ENCODE assay signal across 17 cellular contexts in the genomic region with DNA sequence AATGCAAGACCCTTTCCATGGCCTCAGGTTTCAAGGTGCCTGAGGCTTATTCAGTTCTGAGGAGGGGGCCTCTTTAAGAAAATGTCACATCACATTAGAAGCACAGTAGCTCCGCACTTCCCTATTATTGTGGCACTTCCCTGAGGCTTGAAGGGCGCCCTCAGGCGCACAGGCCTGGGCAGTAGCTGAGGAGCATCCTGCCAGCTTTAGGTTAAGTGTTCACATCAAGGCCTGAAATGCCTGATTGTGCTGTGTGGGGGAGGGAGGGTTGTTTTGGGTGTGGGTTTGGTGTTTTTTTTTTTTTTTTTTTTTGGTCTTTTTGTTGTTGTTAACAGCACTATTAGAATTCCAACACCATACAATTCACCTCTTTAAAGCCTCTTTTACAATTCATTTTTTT.
DNase-seq lines count a peak whose midpoint lies in the region; ATAC-seq, FAIRE-seq and TF ChIP-seq lines count a peak whose summit lies in the region.
"Had no signal": no experiment of that assay in that cellular context is flagged by ENCODE, and none has a peak within 500 bp of the region (broad histone marks: within the 10 kb centered on the region; RNA-seq: fewer than 3 reads in every experiment).

No MANE protein-coding gene starts in this region.

- no peaks in the 10 kb centered on the region; the same call in 1 of the 2 replicates for H3K79me1 ChIP-seq in H1 (ENCODE audit: low read depth, low read length)

- H3K4me3 ChIP-seq in H1 (ENCODE audit: extremely low read depth in 1 of 4, insufficient read depth in 2 of 4, low read depth in 3 of 4, low read length in 4 of 4) (no peak overlapping the region), suprapubic skin (no peak overlapping the region)
- H3K4me3 ChIP-seq: breast epithelium, PC-9 had no signal

- CTCF ChIA-PET in H1 (lab: Charles Lee; ENCODE audit: partially characterized antibody), result interaction anchor here (0.6 to 1.6 kb wide), 9 partner anchors 15 to 168 kb away, joined by 3 to 6 read pairs (median 4); no protein-coding TSS in a partner anchor

- peak; percentile 37 to 54; a peak in 3 of 4 replicates for TF ChIP-seq RAD21 in H1 (IDR thresholded peaks at IDR 0.05 in 1 of 2, conservative IDR thresholded peaks at IDR 0.05 in 1 of 2; ENCODE audit: low read depth in 2 of 2, low read length in 2 of 2)

- FAIRE-seq in H1 (lab: Jason Lieb, UNC), result no peak
- FAIRE-seq: keratinocyte had no signal

- TF ChIP-seq POLR2A in H1 (IDR thresholded peaks at IDR 0.05; ENCODE audit: control extremely low read depth in 1 of 2, low read depth in 2 of 2, low read length in 2 of 2) (no peak), suprapubic skin (IDR thresholded peaks at IDR 0.05) (no peak)

- H2BK15ac ChIP-seq in H1 (ENCODE audit: low read length), result no peak overlapping the region

- POLR2A ChIA-PET in H1 (lab: Charles Lee; ENCODE audit: partially characterized antibody), result interaction anchor here (0.6 to 0.8 kb wide), 2 partner anchors 11 to 178 kb away, joined by 3 read pairs; no protein-coding TSS in a partner anchor

- peaks cover 0 to 6% of the 10 kb centered on the region in 2 experiments; a peak in 1 of 4 replicates for H3K9me3 ChIP-seq in H1 (ENCODE audit: insufficient read depth in 2 of 2, low read depth in 1 of 2, low read length in 1 of 2)
- H3K9me3 ChIP-seq in suprapubic skin, result no peaks in the 10 kb centered on the region
- H3K9me3 ChIP-seq: breast epithelium had no signal

- H2AK5ac ChIP-seq in H1 (ENCODE audit: low read depth, low read length), result no peak overlapping the region

- no peaks in the 10 kb centered on the region for H4K20me1 ChIP-seq in H1 (replicated peaks in 1 of 2; ENCODE audit: control insufficient read depth in 1 of 2, insufficient read depth in 2 of 2, low read length in 2 of 2)

- no peak overlapping the region for H4K5ac ChIP-seq in H1 (ENCODE audit: insufficient read length, low read depth, low read length)

- H3K27me3 ChIP-seq in H1 (replicated peaks in 1 of 4; ENCODE audit: control insufficient read depth in 3 of 4, extremely low read depth in 1 of 4, insufficient read depth in 3 of 4, low read length in 3 of 4), result no peaks in the 10 kb centered on the region
- no peaks in the 10 kb centered on the region for H3K27me3 ChIP-seq in suprapubic skin
- H3K27me3 ChIP-seq: breast epithelium had no signal

- no peak overlapping the region for H2AFZ ChIP-seq in H1 (ENCODE audit: low read length)
- H2AFZ ChIP-seq: PC-9 had no signal

- no peak overlapping the region for H3K56ac ChIP-seq in H1 (replicated peaks; ENCODE audit: insufficient read length, low read depth, low read length)

- H3K9ac ChIP-seq in H1 (replicated peaks in 1 of 4; ENCODE audit: extremely low read depth in 1 of 4, low read depth in 3 of 4, low read length in 3 of 4), result no peak overlapping the region

- H3K18ac ChIP-seq in H1 (ENCODE audit: extremely low read depth, low read length), result no peak overlapping the region

- 73% methylated on average over 3 of the region's 3 CpGs; no CpG with 5 or more reads in 1 of the 2 experiments for WGBS in H1 (ENCODE audit: extremely low coverage in 1 of 2, insufficient coverage in 1 of 2, insufficient read length in 1 of 2, insufficient replicate concordance in 2 of 2, low coverage in 1 of 2, low lambda C conversion rate in 2 of 2, missing lambda C conversion rate in 1 of 2), 2 experiments
- WGBS in suprapubic skin, result 80% methylated on average over 3 of the region's 3 CpGs

- H3K27ac ChIP-seq in H1 (ENCODE audit: low read depth, low read length), result no peak overlapping the region
- H3K27ac ChIP-seq in suprapubic skin, result no peak overlapping the region
- H3K27ac ChIP-seq: breast epithelium, PC-9 had no signal

- H2BK12ac ChIP-seq in H1 (ENCODE audit: low read depth, low read length), result no peak overlapping the region

- no peak overlapping the region for H2BK5ac ChIP-seq in H1 (ENCODE audit: low read depth, low read length)

- H3K4ac ChIP-seq in H1 (replicated peaks; ENCODE audit: insufficient read length, low read depth, low read length), result no peak overlapping the region

- no peak overlapping the region for H2BK120ac ChIP-seq in H1 (replicated peaks; ENCODE audit: low read depth, low read length)

- H2BK20ac ChIP-seq in H1 (ENCODE audit: low read length), result no peak overlapping the region

- H3K4me1 ChIP-seq in H1 (replicated peaks in 1 of 4; ENCODE audit: control insufficient read depth in 3 of 4, insufficient read depth in 4 of 4, low read length in 3 of 4), result peaks cover 2 to 8% (median 5%) of the 10 kb centered on the region in 4 experiments; a peak in 3 of 7 replicates
- peaks cover 7% of the 10 kb centered on the region for H3K4me1 ChIP-seq in suprapubic skin

- H3K79me2 ChIP-seq in H1 (ENCODE audit: control insufficient read depth in 1 of 2, insufficient read depth in 2 of 2, low read length in 2 of 2), result no peaks in the 10 kb centered on the region

- no peak for ATAC-seq in GM18502 (IDR thresholded peaks at IDR 0.05; ENCODE audit: poor library complexity, unreplicated experiment)
- no peak for ATAC-seq in GM19467 (IDR thresholded peaks at IDR 0.05; ENCODE audit: unreplicated experiment)
- ATAC-seq: effector memory CD8-positive, alpha-beta T cell; right cardiac atrium; T-helper 17 cell had no signal

- H3K23me2 ChIP-seq in H1 (ENCODE audit: low read depth, low read length), result no peaks in the 10 kb centered on the region

- no peak overlapping the region for H4K91ac ChIP-seq in H1 (replicated peaks; ENCODE audit: insufficient read length, low read length)

- H4K8ac ChIP-seq in H1 (ENCODE audit: extremely low read depth, insufficient read depth, low read length), result no peak overlapping the region

- no peak overlapping the region for H3K23ac ChIP-seq in H1 (ENCODE audit: insufficient read length)

- peak; percentile 18 for DNase-seq in COR-L47 (lab: John Stamatoyannopoulos, UW)
- DNase-seq in GM20000 (ENCODE audit: low spot score), result no peak
- DNase-seq in NCI-H345 treated with DMSO at 0.1 percent for 48 hours (lab: John Stamatoyannopoulos, UW; ENCODE audit: unreplicated experiment), result peak; percentile 24
- DNase-seq in H1 (ENCODE audit: low read depth in 1 of 2, low spot score in 2 of 2), result no peak
- DNase-seq in suprapubic skin (ENCODE audit: low spot score in 2 of 2), result no peak
- DNase-seq in COLO829 (ENCODE audit: low spot score), result no peak
- DNase-seq: activated CD4-positive, alpha-beta memory T cell treated with anti-CD3 and anti-CD28 coated beads for 36 hours; activated gamma-delta T cell treated with Interleukin-2 at 50 U/mL for 16 hours; effector memory CD8-positive, alpha-beta T cell; foreskin melanocyte; PC-9; right cardiac atrium; T-helper 17 cell had no signal

- no peak overlapping the region for H3K4me2 ChIP-seq in H1 (ENCODE audit: insufficient read depth in 1 of 2, low read depth in 2 of 2, low read length in 2 of 2)
- H3K4me2 ChIP-seq: PC-9 had no signal

- TF ChIP-seq EP300 in H1 (IDR thresholded peaks at IDR 0.05; ENCODE audit: borderline replicate concordance in 1 of 2, low read depth in 2 of 2, low read length in 2 of 2), result no peak
- no peak for TF ChIP-seq EP300 in suprapubic skin (IDR thresholded peaks at IDR 0.05)

- TF ChIP-seq CTCF in GM20000 (IDR thresholded peaks at IDR 0.05; ENCODE audit: extremely low read depth, missing control alignments) (peak; percentile 39), H1 (IDR thresholded peaks at IDR 0.05; ENCODE audit: control extremely low read depth in 1 of 3, insufficient read depth in 1 of 3, low read depth in 1 of 3, low read length in 3 of 3) (peak; percentile 47 to 48 (median 47)), suprapubic skin (IDR thresholded peaks at IDR 0.05) (no peak)

- H3K14ac ChIP-seq in H1 (ENCODE audit: insufficient read length), result no peak overlapping the region

- H3K36me3 ChIP-seq in H1 (ENCODE audit: control insufficient read depth in 2 of 4, insufficient read depth in 4 of 4, low read length in 3 of 4), result peaks cover 0 to 21% (median 8%) of the 10 kb centered on the region in 4 experiments; a peak in 6 of 8 replicates
- H3K36me3 ChIP-seq in suprapubic skin, result peaks cover 18% of the 10 kb centered on the region
- H3K36me3 ChIP-seq: breast epithelium had no signal

TF ChIP-seq in H1, 55 proteins besides CTCF, POLR2A, EP300 and RAD21:
- TF ChIP-seq CBX5 (IDR thresholded peaks at IDR 0.05; ENCODE audit: low read depth, low read length) (no peak), SRF (IDR thresholded peaks at IDR 0.05; ENCODE audit: low read depth, low read length) (no peak), NANOG (IDR thresholded peaks at IDR 0.05; ENCODE audit: insufficient read depth, low read depth, low read length, poor library complexity, severe bottlenecking) (no peak), TEAD4 (IDR thresholded peaks at IDR 0.05; ENCODE audit: low read depth, low read length) (no peak), POU5F1 (IDR thresholded peaks at IDR 0.05; ENCODE audit: low read depth, low read length) (no peak)

Comparison
In these comparisons a context has a peak if more than half of its experiments do, and no peak if none do; other contexts are left out.
1. DNase-seq: peak in COR-L47 (single experiment) and NCI-H345 treated with DMSO at 0.1 percent for 48 hours (single experiment); none in GM20000 (single experiment), H1 (0 of 2), suprapubic skin (0 of 2) and COLO829 (single experiment).
2. CTCF ChIP-seq: peak in GM20000 (single experiment) and H1 (3 of 3); none in suprapubic skin (0 of 2).